In genomic region chr7:116591202-116592040, GRCh38 we compare ENCODE assay signal across 8 cellular contexts.
DNase-seq lines count a peak whose midpoint lies in the region; ATAC-seq and TF ChIP-seq lines count a peak whose summit lies in the region.

No MANE protein-coding gene starts in this region.

- H3K4me1 ChIP-seq in breast epithelium (peaks cover 0 to 4% of the 10 kb centered on the region in 2 donors), mucosa of stomach (ENCODE audit: control insufficient read depth, insufficient read depth, low read length) (peaks cover 18% of the 10 kb centered on the region)

- H3K9ac ChIP-seq in mucosa of stomach (ENCODE audit: low read length) = peak overlapping the region; percentile 52

- H3K36me3 ChIP-seq in breast epithelium (no peaks in the 10 kb centered on the region), mucosa of stomach (ENCODE audit: control insufficient read depth, insufficient read depth, low read length) (no peaks in the 10 kb centered on the region)

- no peak overlapping the region for H3K27ac ChIP-seq in breast epithelium

- DNase-seq in Right ventricle myocardium superior = no peak
- DNase-seq in Right ventricle myocardium inferior (ENCODE audit: missing footprints) = no peak
- DNase-seq in NCI-H2196 treated with DMSO at 0.1 percent for 48 hours (lab: John Stamatoyannopoulos, UW; ENCODE audit: unreplicated experiment) = peak; percentile 17
- DNase-seq in breast epithelium (ENCODE audit: low spot score in 2 of 2) = no peak
- no peak for DNase-seq in ecto neural progenitor cell (ENCODE audit: low spot score)
- no peak for DNase-seq in activated CD4-positive, alpha-beta T cell treated with anti-CD3 and anti-CD28 coated beads, Interleukin-2, amount 50 U/mL, for 1 hour

- peak; percentile 65 to 67 (median 65) for TF ChIP-seq CTCF in breast epithelium (IDR thresholded peaks at IDR 0.05)

- TF ChIP-seq POLR2A in breast epithelium (IDR thresholded peaks at IDR 0.05) = no peak

- H3K27me3 ChIP-seq in breast epithelium (no peaks in the 10 kb centered on the region), mucosa of stomach (ENCODE audit: control insufficient read depth, insufficient read depth, low read length) (no peaks in the 10 kb centered on the region)

- H3K9me3 ChIP-seq in breast epithelium = no peaks in the 10 kb centered on the region
- H3K9me3 ChIP-seq in mucosa of stomach (ENCODE audit: control insufficient read depth, low read length) = no peaks in the 10 kb centered on the region

- peak overlapping the region in 1 of 3 donors; percentile 35 for H3K4me3 ChIP-seq in breast epithelium
- H3K4me3 ChIP-seq in mucosa of stomach (ENCODE audit: low read length) = no peak overlapping the region

- intact Hi-C loops in Right ventricle myocardium superior (cut with DNase I) (loop anchor here (2.0 to 10.0 kb wide), 4 partner anchors 83 to 414 kb away; partner anchors contain the start of gene MET), Right ventricle myocardium inferior (cut with DNase I) (loop anchor here (1.0 to 10.0 kb wide), 3 partner anchors 79 to 533 kb away; no protein-coding TSS in a partner anchor), breast epithelium (cut with DNase I; ENCODE audit: low total_unique reads) (loop anchor here (10.0 kb wide), 1 partner anchor 213 kb away; no protein-coding TSS in a partner anchor)

- ATAC-seq in Right ventricle myocardium superior (ENCODE audit: poor library complexity) = peak; percentile 57
- ATAC-seq in Right ventricle myocardium inferior = no peak
- no peak for ATAC-seq in GM18873 (IDR thresholded peaks at IDR 0.05; ENCODE audit: low FRiP score, unreplicated experiment)
